ENCODE assay signal across 36 cellular contexts in genomic region chr14:91211017-91211416, GRCh38. TPM values are rescaled to one million over a fixed set of nuclear protein-coding genes. Genes with fewer than 3 reads are reported as not detected.
"Had no signal": no experiment of that assay in that cellular context is flagged by ENCODE, and none has a peak within 500 bp of the region (broad histone marks: within the 10 kb centered on the region; RNA-seq: fewer than 3 reads in every experiment).

No MANE protein-coding gene starts in this region.

- ATAC-seq: activated CD8-positive, alpha-beta memory T cell treated with anti-CD3 and anti-CD28 coated beads, Interleukin-2, amount 10 ng/mL, durations not matched to agents 7 days and 5 days; activated CD8-positive, alpha-beta T cell treated with anti-CD3 and anti-CD28 coated beads for 36 hours; activated naive CD8-positive, alpha-beta T cell treated with anti-CD3 and anti-CD28 coated beads, Interleukin-2, amount 50 U/mL, for 24 hours had no signal

- H3K9me3 Mint-ChIP-seq: activated B cell treated with CpG ODN at 0.5 μM for 24 hours; activated CD4-positive, alpha-beta memory T cell treated with anti-CD3 and anti-CD28 coated beads for 36 hours; activated CD4-positive, alpha-beta T cell treated with anti-CD3 and anti-CD28 coated beads, Interleukin-2, amount 10 ng/mL, durations not matched to agents 24 days and 14 days; activated CD8-positive, alpha-beta T cell treated with anti-CD3 and anti-CD28 coated beads for 36 hours; activated naive CD4-positive, alpha-beta T cell treated with anti-CD3 and anti-CD28 coated beads, Interleukin-2, amount 10 ng/mL, durations not matched to agents 7 days and 5 days; activated naive CD4-positive, alpha-beta T cell treated with anti-CD3 and anti-CD28 coated beads, Interleukin-2, amount 50 U/mL, for 24 hours; activated naive CD8-positive, alpha-beta T cell treated with anti-CD3 and anti-CD28 coated beads, Interleukin-2, amount 10 ng/mL, durations not matched to agents 7 days and 5 days; activated naive CD8-positive, alpha-beta T cell treated with anti-CD3 and anti-CD28 coated beads, Interleukin-2, amount 50 U/mL, for 24 hours; activated T-cell treated with anti-CD3 and anti-CD28 coated beads, Interleukin-2, amount 50 U/mL, for 24 hours; activated T-helper 2 cell treated with anti-CD3 and anti-CD28 coated beads, Interferon-gamma antibody, Interleukin-2, Interleukin-4, amounts not matched to agents 10 μg/mL and 5 μg/mL and 100 μg/mL, durations not matched to agents 14 hours and 24 hours and 36 hours; central memory CD8-positive, alpha-beta T cell; T-helper 1 cell treated with Interleukin-12 subunit alpha and Interleukin-12 subunit beta and Interleukin-4 antibody, amounts not matched to agents 30 μg/mL and 1 μg/mL, for 36 hours had no signal

- H3K4me1 Mint-ChIP-seq: activated B cell treated with CpG ODN at 0.5 μM for 24 hours, brain had no signal

- H3K4me1 ChIP-seq: ascending aorta had no signal

- DNase-seq: activated B cell treated with CpG ODN at 0.5 μM for 24 hours; activated CD4-positive, alpha-beta memory T cell treated with anti-CD3 and anti-CD28 coated beads for 36 hours; activated CD4-positive, alpha-beta T cell treated with anti-CD3 and anti-CD28 coated beads for 4 hours; activated CD4-positive, alpha-beta T cell treated with anti-CD3 and anti-CD28 coated beads, Interleukin-2, amount 10 ng/mL, durations not matched to agents 24 days and 14 days; activated CD4-positive, alpha-beta T cell treated with anti-CD3 and anti-CD28 coated beads, Interleukin-2, amount 50 U/mL, for 1 hour; activated CD4-positive, alpha-beta T cell treated with anti-CD3 and anti-CD28 coated beads, Interleukin-2, amount 50 U/mL, for 4 hours; activated CD4-positive, CD25-positive, alpha-beta regulatory T cell treated with anti-CD3 and anti-CD28 coated beads, Interleukin-2, amount 50 U/mL, for 72 hours; activated CD8-positive, alpha-beta memory T cell treated with anti-CD3 and anti-CD28 coated beads for 24 hours; activated CD8-positive, alpha-beta memory T cell treated with anti-CD3 and anti-CD28 coated beads, Interleukin-2, amount 10 ng/mL, durations not matched to agents 7 days and 5 days; activated CD8-positive, alpha-beta memory T cell treated with anti-CD3 and anti-CD28 coated beads, Interleukin-2, amount 50 U/mL, for 48 hours; activated CD8-positive, alpha-beta T cell treated with anti-CD3 and anti-CD28 coated beads for 36 hours; activated effector memory CD4-positive, alpha-beta T cell treated with Interleukin-2 at 50 U/mL for 16 hours; activated gamma-delta T cell; activated naive CD4-positive, alpha-beta T cell treated with anti-CD3 and anti-CD28 coated beads, Interleukin-2, amount 10 ng/mL, durations not matched to agents 7 days and 5 days; activated naive CD4-positive, alpha-beta T cell treated with Interleukin-2 at 50 U/mL for 16 hours; activated naive CD8-positive, alpha-beta T cell treated with anti-CD3 and anti-CD28 coated beads, Interleukin-2, amount 10 ng/mL, durations not matched to agents 7 days and 5 days; activated naive CD8-positive, alpha-beta T cell treated with anti-CD3 and anti-CD28 coated beads, Interleukin-2, amount 50 U/mL, for 24 hours; activated T-cell treated with anti-CD3 and anti-CD28 coated beads, Interleukin-2, amount 50 U/mL, for 24 hours; activated T-cell treated with anti-CD3 and anti-CD28 coated beads, Interleukin-2, amount 50 U/mL, for 48 hours; amygdala; anterior cingulate cortex; caudate nucleus; cerebellar nuclear complex; T-helper 1 cell; T-helper 9 cell had no signal

- H3K4me3 Mint-ChIP-seq: activated B cell treated with CpG ODN at 0.5 μM for 24 hours; activated CD4-positive, alpha-beta memory T cell treated with anti-CD3 and anti-CD28 coated beads for 36 hours; activated CD4-positive, alpha-beta T cell treated with anti-CD3 and anti-CD28 coated beads, Interleukin-2, amount 10 ng/mL, durations not matched to agents 24 days and 14 days; activated CD8-positive, alpha-beta memory T cell treated with anti-CD3 and anti-CD28 coated beads, Interleukin-2, amount 10 ng/mL, durations not matched to agents 7 days and 5 days; activated CD8-positive, alpha-beta T cell treated with anti-CD3 and anti-CD28 coated beads for 36 hours; activated naive CD4-positive, alpha-beta T cell treated with anti-CD3 and anti-CD28 coated beads, Interleukin-2, amount 10 ng/mL, durations not matched to agents 7 days and 5 days; activated naive CD4-positive, alpha-beta T cell treated with anti-CD3 and anti-CD28 coated beads, Interleukin-2, amount 50 U/mL, for 24 hours; activated naive CD8-positive, alpha-beta T cell; activated naive CD8-positive, alpha-beta T cell treated with anti-CD3 and anti-CD28 coated beads, Interleukin-2, amount 10 ng/mL, durations not matched to agents 7 days and 5 days; activated naive CD8-positive, alpha-beta T cell treated with anti-CD3 and anti-CD28 coated beads, Interleukin-2, amount 50 U/mL, for 24 hours; activated T-cell treated with anti-CD3 and anti-CD28 coated beads, Interleukin-2, amount 50 U/mL, for 24 hours; brain; central memory CD8-positive, alpha-beta T cell; T-helper 1 cell treated with Interleukin-12 subunit alpha and Interleukin-12 subunit beta and Interleukin-4 antibody, amounts not matched to agents 30 μg/mL and 1 μg/mL, for 36 hours had no signal

- H3K4me3 ChIP-seq: ascending aorta, cardiac muscle cell had no signal

- FAIRE-seq: bronchial epithelial cell, TTC549 had no signal

- H3K27ac ChIP-seq: ascending aorta, cardiac muscle cell, VCaP had no signal

- H3K27me3 Mint-ChIP-seq: activated B cell treated with CpG ODN at 0.5 μM for 24 hours; activated CD4-positive, alpha-beta memory T cell treated with anti-CD3 and anti-CD28 coated beads for 36 hours; activated CD4-positive, alpha-beta T cell treated with anti-CD3 and anti-CD28 coated beads, Interleukin-2, amount 10 ng/mL, durations not matched to agents 24 days and 14 days; activated CD8-positive, alpha-beta memory T cell treated with anti-CD3 and anti-CD28 coated beads, Interleukin-2, amount 10 ng/mL, durations not matched to agents 7 days and 5 days; activated CD8-positive, alpha-beta T cell treated with anti-CD3 and anti-CD28 coated beads for 36 hours; activated naive CD4-positive, alpha-beta T cell treated with anti-CD3 and anti-CD28 coated beads, Interleukin-2, amount 10 ng/mL, durations not matched to agents 7 days and 5 days; activated naive CD4-positive, alpha-beta T cell treated with anti-CD3 and anti-CD28 coated beads, Interleukin-2, amount 50 U/mL, for 24 hours; activated naive CD8-positive, alpha-beta T cell; activated naive CD8-positive, alpha-beta T cell treated with anti-CD3 and anti-CD28 coated beads, Interleukin-2, amount 10 ng/mL, durations not matched to agents 7 days and 5 days; activated naive CD8-positive, alpha-beta T cell treated with anti-CD3 and anti-CD28 coated beads, Interleukin-2, amount 50 U/mL, for 24 hours; activated T-cell treated with anti-CD3 and anti-CD28 coated beads, Interleukin-2, amount 50 U/mL, for 24 hours; brain; central memory CD8-positive, alpha-beta T cell had no signal

- H3K27ac Mint-ChIP-seq: activated B cell treated with CpG ODN at 0.5 μM for 24 hours; activated CD4-positive, alpha-beta memory T cell treated with anti-CD3 and anti-CD28 coated beads for 36 hours; activated CD4-positive, alpha-beta T cell treated with anti-CD3 and anti-CD28 coated beads, Interleukin-2, amount 10 ng/mL, durations not matched to agents 24 days and 14 days; activated CD8-positive, alpha-beta memory T cell treated with anti-CD3 and anti-CD28 coated beads, Interleukin-2, amount 10 ng/mL, durations not matched to agents 7 days and 5 days; activated CD8-positive, alpha-beta T cell treated with anti-CD3 and anti-CD28 coated beads for 36 hours; activated naive CD4-positive, alpha-beta T cell treated with anti-CD3 and anti-CD28 coated beads, Interleukin-2, amount 10 ng/mL, durations not matched to agents 7 days and 5 days; activated naive CD4-positive, alpha-beta T cell treated with anti-CD3 and anti-CD28 coated beads, Interleukin-2, amount 50 U/mL, for 24 hours; activated naive CD8-positive, alpha-beta T cell; activated naive CD8-positive, alpha-beta T cell treated with anti-CD3 and anti-CD28 coated beads, Interleukin-2, amount 10 ng/mL, durations not matched to agents 7 days and 5 days; activated naive CD8-positive, alpha-beta T cell treated with anti-CD3 and anti-CD28 coated beads, Interleukin-2, amount 50 U/mL, for 24 hours; activated T-cell treated with anti-CD3 and anti-CD28 coated beads, Interleukin-2, amount 50 U/mL, for 24 hours; activated T-helper 2 cell treated with anti-CD3 and anti-CD28 coated beads, Interferon-gamma antibody, Interleukin-2, Interleukin-4, amounts not matched to agents 10 μg/mL and 5 μg/mL and 100 μg/mL, durations not matched to agents 14 hours and 24 hours and 36 hours; brain; T-helper 1 cell treated with Interleukin-12 subunit alpha and Interleukin-12 subunit beta and Interleukin-4 antibody, amounts not matched to agents 30 μg/mL and 1 μg/mL, for 36 hours had no signal

RNA-seq across cellular contexts. Expression of gene GPR68, which starts 33.5 kb away (rescaled TPM):
- total RNA-seq: ascending aorta had no signal
